Comparison of ENCODE assay signal across 6 cellular contexts in the genomic region with DNA sequence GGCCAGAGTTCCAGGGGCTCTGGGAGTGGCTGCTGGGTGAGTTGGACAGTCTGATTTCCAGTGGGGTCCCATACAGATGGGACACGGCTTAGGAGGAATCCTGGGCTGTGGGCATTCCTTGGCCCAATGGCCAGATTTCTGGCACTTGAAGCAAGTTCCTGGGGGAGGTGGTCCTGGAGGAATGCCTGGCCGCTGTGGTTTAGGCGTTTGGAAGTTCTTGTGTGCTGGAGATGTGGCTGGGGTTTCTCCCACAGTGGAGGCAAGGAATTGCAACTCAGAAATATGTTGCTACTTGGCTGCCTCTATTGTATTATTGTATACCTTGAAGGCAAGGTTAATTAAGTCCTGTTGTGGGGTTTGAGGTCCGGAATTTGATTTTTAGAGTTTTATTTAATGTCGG. TPM values are rescaled to one million over a fixed set of nuclear protein-coding genes. Genes with fewer than 3 reads are reported as not detected.
DNase-seq lines count a peak whose midpoint lies in the region; TF ChIP-seq lines count a peak whose summit lies in the region.
"Not testable (repeated sequence)": the region's sequence is repeated elsewhere in the genome, so short reads cannot be mapped to it uniquely, and the experiment has no call there.

No MANE protein-coding gene starts in this region.

- not testable (repeated sequence) for H3K36me3 ChIP-seq in H7 (replicated peaks; ENCODE audit: control insufficient read depth, insufficient read depth, low read length); mesendoderm (ENCODE audit: control insufficient read depth, insufficient read depth, low read length)
- peaks cover 24% of the 10 kb centered on the region for H3K36me3 ChIP-seq in endodermal cell (ENCODE audit: control insufficient read depth, insufficient read depth, low read length)

- DNase-seq in H7, endodermal cell, mesendoderm: not testable (repeated sequence)
- peak; percentile 9 for DNase-seq in M059J (ENCODE audit: low read depth)
- DNase-seq in amniotic epithelial cell (ENCODE audit: low read depth): peak; percentile 28
- peak; percentile 38 for DNase-seq in astrocyte of the cerebellum (ENCODE audit: low read depth)

- not testable (repeated sequence) for TF ChIP-seq CTCF in astrocyte of the cerebellum (IDR thresholded peaks at IDR 0.05; ENCODE audit: low read depth, low read length, missing control alignments); endodermal cell (conservative IDR thresholded peaks at IDR 0.05)

- H4K8ac ChIP-seq in mesendoderm (ENCODE audit: low read depth, low read length): not testable (repeated sequence)

- H2BK5ac ChIP-seq in mesendoderm (ENCODE audit: low read length): not testable (repeated sequence)

- H2BK15ac ChIP-seq in mesendoderm (replicated peaks; ENCODE audit: low read depth): not testable (repeated sequence)

- H3K9me3 Mint-ChIP-seq in endodermal cell: peaks cover 12% of the 10 kb centered on the region

- in situ Hi-C loops in astrocyte of the cerebellum (cut with HindIII; ENCODE audit: low sequenced_read_pairs): not testable (repeated sequence)

- not testable (repeated sequence) for H2AK5ac ChIP-seq in mesendoderm (ENCODE audit: low read length)

- not testable (repeated sequence) for H3K27ac ChIP-seq in endodermal cell (ENCODE audit: low read depth, low read length)
- peak overlapping the region; percentile 78 for H3K27ac ChIP-seq in mesendoderm (ENCODE audit: low read depth, low read length)

- peaks cover 22% of the 10 kb centered on the region for H3K4me1 Mint-ChIP-seq in endodermal cell

- not testable (repeated sequence) for H3K4me2 ChIP-seq in mesendoderm (ENCODE audit: low read length)

- H3K79me1 ChIP-seq in mesendoderm (ENCODE audit: low read length): not testable (repeated sequence)

- not testable (repeated sequence) for H3K79me2 ChIP-seq in mesendoderm (ENCODE audit: control insufficient read depth, insufficient read depth, low read length)

- H3K4me3 Mint-ChIP-seq in endodermal cell: not testable (repeated sequence)

- H3K4me1 ChIP-seq in endodermal cell (ENCODE audit: control insufficient read depth, insufficient read depth, low read length): not testable (repeated sequence)
- peaks cover 11% of the 10 kb centered on the region for H3K4me1 ChIP-seq in mesendoderm (ENCODE audit: control insufficient read depth, low read depth, low read length)

- H4K5ac ChIP-seq in mesendoderm (ENCODE audit: low read length): not testable (repeated sequence)

- H3K18ac ChIP-seq in mesendoderm (ENCODE audit: low read length): peak overlapping the region; percentile 84

- not testable (repeated sequence) for H3K36me3 Mint-ChIP-seq in endodermal cell (ENCODE audit: low read depth)

- H3K27me3 Mint-ChIP-seq in endodermal cell (ENCODE audit: insufficient read depth): not testable (repeated sequence)

- H2BK120ac ChIP-seq in mesendoderm (ENCODE audit: low read depth, low read length): not testable (repeated sequence)

- peak overlapping the region; percentile 98 for H3K9ac ChIP-seq in endodermal cell (ENCODE audit: extremely low read depth, low read length, poor library complexity, severe bottlenecking)
- peak overlapping the region; percentile 54 for H3K9ac ChIP-seq in mesendoderm (ENCODE audit: low read length)

- H3K4me3 ChIP-seq in H7 (ENCODE audit: insufficient read depth, low read depth, low read length) (peak overlapping the region; percentile 31; the same call in 1 of the 2 replicates), endodermal cell (ENCODE audit: low read length) (peak overlapping the region; percentile 87)
- H3K4me3 ChIP-seq in astrocyte of the cerebellum (ENCODE audit: low read depth, low read length); mesendoderm (ENCODE audit: low read length): not testable (repeated sequence)

- not testable (repeated sequence) for H3K23ac ChIP-seq in mesendoderm (ENCODE audit: low read length)

- 43 to 70% methylated on average over 2 to 3 of the region's 5 CpGs for WGBS in endodermal cell (ENCODE audit: insufficient coverage in 1 of 2, insufficient read length in 1 of 2), 2 experiments
- no CpG with 5 or more reads among the region's 5 CpGs for WGBS in mesendoderm (ENCODE audit: extremely low coverage, insufficient coverage, low lambda C conversion rate)

- not testable (repeated sequence) for H3K9me3 ChIP-seq in endodermal cell (ENCODE audit: control insufficient read depth, low read length)

- not testable (repeated sequence) for H3K27me3 ChIP-seq in H7 (ENCODE audit: control insufficient read depth, insufficient read depth, low read length); endodermal cell (ENCODE audit: control insufficient read depth, insufficient read depth, low read length, poor library complexity, severe bottlenecking); mesendoderm (ENCODE audit: insufficient read depth, low read length, poor library complexity)

- H3K56ac ChIP-seq in mesendoderm (ENCODE audit: low read length): peak overlapping the region; percentile 60

- not testable (repeated sequence) for H3K4ac ChIP-seq in mesendoderm (ENCODE audit: low read depth, low read length)

- H3K27ac Mint-ChIP-seq in endodermal cell: not testable (repeated sequence)

RNA-seq across cellular contexts. Expression of a gene that starts 56.5 kb away (rescaled TPM):
- 694 and 703 TPM in 2 replicates for total RNA-seq in H7 (2014; rRNA removed; shearing (Covaris generic))
- 437 and 579 TPM in 2 replicates for total RNA-seq in M059J (2014; rRNA removed; shearing (Covaris generic))
- total RNA-seq in endodermal cell: 100 to 1,000 TPM; 595 to 651 TPM
- 492 TPM for polyA plus RNA-seq in endodermal cell (2013, experiment 1 of 2)
- 451 TPM for polyA plus RNA-seq in endodermal cell (2013, experiment 2 of 2)
- 551 TPM for polyA plus RNA-seq in mesendoderm (2013, experiment 1 of 2)
- 526 TPM for polyA plus RNA-seq in mesendoderm (2013, experiment 2 of 2)
